8 cellular contexts compared by ENCODE assay signal in genomic region chr4:10164877-10165283, GRCh38. TPM values are rescaled to one million over a fixed set of nuclear protein-coding genes. Genes with fewer than 3 reads are reported as not detected.
DNase-seq lines count a peak whose midpoint lies in the region; ATAC-seq and TF ChIP-seq lines count a peak whose summit lies in the region.

No MANE protein-coding gene starts in this region.

- H4K20me1 ChIP-seq in OCI-LY1 (ENCODE audit: insufficient read depth, low read length): no peaks in the 10 kb centered on the region
- H4K20me1 ChIP-seq in neural progenitor cell (ENCODE audit: low read depth): no peaks in the 10 kb centered on the region

- H3K9me3 Mint-ChIP-seq in neural progenitor cell: no peaks in the 10 kb centered on the region

- H2AFZ ChIP-seq in OCI-LY1 (ENCODE audit: low read length) (no peak overlapping the region), neural progenitor cell (replicated peaks) (no peak overlapping the region)

- ATAC-seq in HG03280 (IDR thresholded peaks at IDR 0.05; ENCODE audit: unreplicated experiment): no peak

- in situ Hi-C loops in ACHN (cut with HindIII; ENCODE audit: low pct_ligation_motif_present, low pct_unique_long_range_greater_than_20kb, low sequenced_read_pairs): loop anchor here (25.0 kb wide), 1 partner anchor 372 kb away; no protein-coding TSS in a partner anchor

- no peak overlapping the region for H3K27ac ChIP-seq in OCI-LY1 (ENCODE audit: low read depth, low read length, poor library complexity, severe bottlenecking)
- no peak overlapping the region for H3K27ac ChIP-seq in neural progenitor cell

- no peak overlapping the region for H3K4me3 ChIP-seq in OCI-LY1 (ENCODE audit: low read depth, low read length, poor library complexity, severe bottlenecking)
- no peak overlapping the region for H3K4me3 ChIP-seq in epithelial cell of proximal tubule (ENCODE audit: low read depth, low read length)
- no peak overlapping the region for H3K4me3 ChIP-seq in neural progenitor cell

- no peaks in the 10 kb centered on the region for H3K9me2 ChIP-seq in OCI-LY1 (ENCODE audit: low read depth, low read length)

- H3K9me3 ChIP-seq in OCI-LY1 (ENCODE audit: low read length): no peaks in the 10 kb centered on the region
- no peaks in the 10 kb centered on the region for H3K9me3 ChIP-seq in neural progenitor cell (ENCODE audit: low read depth)

- H3K4me3 Mint-ChIP-seq in neural progenitor cell: no peak overlapping the region

- no peaks in the 10 kb centered on the region for H3F3A ChIP-seq in OCI-LY1 (ENCODE audit: insufficient read depth, low read length)
- H3F3A ChIP-seq in neural progenitor cell (ENCODE audit: low read depth): no peaks in the 10 kb centered on the region

- H3K36me3 ChIP-seq in OCI-LY1 (ENCODE audit: insufficient read depth, low read length): no peaks in the 10 kb centered on the region
- no peaks in the 10 kb centered on the region for H3K36me3 ChIP-seq in neural progenitor cell

- H3K9ac ChIP-seq in OCI-LY1 (ENCODE audit: low read length) (no peak overlapping the region), neural progenitor cell (no peak overlapping the region)

- no peak overlapping the region for H3K27ac Mint-ChIP-seq in neural progenitor cell

- H3K27me3 ChIP-seq in OCI-LY1 (ENCODE audit: insufficient read depth, low read length) (no peaks in the 10 kb centered on the region), neural progenitor cell (no peaks in the 10 kb centered on the region)

- H3K36me3 Mint-ChIP-seq in neural progenitor cell: no peaks in the 10 kb centered on the region

- TF ChIP-seq CTCF in GM10248 (IDR thresholded peaks at IDR 0.05; ENCODE audit: control extremely low read depth, extremely low read depth, low read depth, missing control alignments): peak; percentile 48
- TF ChIP-seq CTCF in OCI-LY1 (IDR thresholded peaks at IDR 0.05; ENCODE audit: low read length): peak; percentile 48; the same call in 1 of the 2 replicates
- peak; percentile 79 for TF ChIP-seq CTCF in epithelial cell of proximal tubule (conservative IDR thresholded peaks at IDR 0.05; ENCODE audit: low read depth, low read length)
- peak; percentile 77 for TF ChIP-seq CTCF in neural progenitor cell (IDR thresholded peaks at IDR 0.05)

- DNase-seq in ACHN: peak; percentile 28
- peak; percentile 32 for DNase-seq in GM10248 (ENCODE audit: extremely low spot score)
- no peak for DNase-seq in epithelial cell of proximal tubule (ENCODE audit: low read depth)
- peak; percentile 69 for DNase-seq in neural progenitor cell (ENCODE audit: low spot score)
- DNase-seq in NCI-H1092 treated with DMSO at 0.1 percent for 48 hours (lab: John Stamatoyannopoulos, UW): no peak
- DNase-seq in activated gamma-delta T cell treated with Interleukin-2 at 50 U/mL for 16 hours: no peak

- H3K79me2 ChIP-seq in OCI-LY1 (ENCODE audit: insufficient read depth, low read length) (no peaks in the 10 kb centered on the region), neural progenitor cell (ENCODE audit: low read depth) (no peaks in the 10 kb centered on the region)

- CTCF ChIA-PET in GM10248 (lab: Yijun Ruan, JAX): interaction anchor here (0.8 to 2.7 kb wide), 21 partner anchors 10 to 387 kb away, joined by 3 to 17 read pairs (median 4); no protein-coding TSS in a partner anchor

- H3K27me3 Mint-ChIP-seq in neural progenitor cell (ENCODE audit: insufficient read depth, low read depth): peaks cover 3% of the 10 kb centered on the region

- H3K4me1 Mint-ChIP-seq in neural progenitor cell: no peaks in the 10 kb centered on the region

- POLR2A ChIA-PET in GM10248 (lab: Yijun Ruan, JAX): no interaction called here

- H3K4me2 ChIP-seq in OCI-LY1 (ENCODE audit: low read length): no peak overlapping the region
- H3K4me2 ChIP-seq in neural progenitor cell: no peak overlapping the region

- H3K4me1 ChIP-seq in OCI-LY1 (ENCODE audit: insufficient read depth, low read length, severe bottlenecking) (no peaks in the 10 kb centered on the region), neural progenitor cell (no peaks in the 10 kb centered on the region)

RNA-seq across cellular contexts. Expression of gene WDR1, which starts 48.3 kb away (rescaled TPM):
- total RNA-seq in epithelial cell of proximal tubule (242 and 421 TPM in 2 replicates), neural progenitor cell (ENCODE audit: low replicate concordance) (83.1 and 125 TPM in 2 replicates)

Comparison
In these comparisons a context has a peak if more than half of its experiments do, and no peak if none do; other contexts are left out.
1. DNase-seq: peak in ACHN (single experiment), GM10248 (single experiment) and neural progenitor cell (single experiment); none in epithelial cell of proximal tubule (single experiment), NCI-H1092 treated with DMSO at 0.1 percent for 48 hours (single experiment) and activated gamma-delta T cell treated with Interleukin-2 at 50 U/mL for 16 hours (single experiment).
2. Peak in every context shown above with its lines, with median percentiles within 50 percentile points of each other: CTCF ChIP-seq.